In the genomic region with DNA sequence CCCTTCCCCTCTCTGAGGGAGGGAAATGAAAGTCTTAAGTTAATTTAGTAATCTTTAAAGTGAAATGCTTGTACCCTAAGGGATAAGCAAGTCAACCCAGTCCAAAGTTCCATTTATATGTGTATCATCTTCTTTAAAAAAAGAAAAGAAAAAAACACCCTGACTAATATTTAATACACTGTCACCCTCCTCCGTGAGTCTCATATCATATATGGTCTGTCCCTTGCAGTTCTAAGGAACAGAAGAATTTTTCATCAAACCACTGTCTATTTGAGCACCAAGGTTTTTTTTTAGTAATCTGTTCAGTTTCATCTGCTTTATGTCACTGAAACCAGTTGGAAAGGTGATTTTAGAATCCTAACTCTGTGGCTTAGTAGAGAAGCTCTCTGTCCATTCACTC, we compare ENCODE assay signal across 21 cellular contexts. TPM values are rescaled to one million over a fixed set of nuclear protein-coding genes. Genes with fewer than 3 reads are reported as not detected.
DNase-seq lines count a peak whose midpoint lies in the region; ATAC-seq and TF ChIP-seq lines count a peak whose summit lies in the region.
"Had no signal": no experiment of that assay in that cellular context is flagged by ENCODE, and none has a peak within 500 bp of the region (broad histone marks: within the 10 kb centered on the region; RNA-seq: fewer than 3 reads in every experiment).

No MANE protein-coding gene starts in this region.

- H3K4me1 Mint-ChIP-seq in activated T-helper 2 cell treated with anti-CD3 and anti-CD28 coated beads, Interferon-gamma antibody, Interleukin-2, Interleukin-4, amounts not matched to agents 10 μg/mL and 5 μg/mL and 100 μg/mL, durations not matched to agents 14 hours and 24 hours and 36 hours (ENCODE audit: low read depth) = peaks cover 84% of the 10 kb centered on the region
- H3K4me1 Mint-ChIP-seq in stimulated activated naive CD8-positive, alpha-beta T cell treated with anti-CD3 and anti-CD28 coated beads, Interleukin-15, Interleukin-2, amounts not matched to agents 100 ng/mL and 50 ng/mL, for 24 hours (ENCODE audit: low read depth) = peaks cover 100% of the 10 kb centered on the region

- H3K27ac ChIP-seq in heart right ventricle (peak overlapping the region in 6 of 10 donors; percentile 3 to 93 (median 6)), Karpas-422 (ENCODE audit: low read length) (peak overlapping the region; percentile 96)
- H3K27ac ChIP-seq: brain microvascular endothelial cell, coronary artery, thoracic aorta had no signal

- peak overlapping the region; percentile 30 for H3K4me2 ChIP-seq in Karpas-422 (ENCODE audit: low read depth, low read length, poor library complexity, severe bottlenecking)
- H3K4me2 ChIP-seq: SK-N-SH had no signal

- H3K9me3 Mint-ChIP-seq in activated T-helper 2 cell treated with anti-CD3 and anti-CD28 coated beads, Interferon-gamma antibody, Interleukin-2, Interleukin-4, amounts not matched to agents 10 μg/mL and 5 μg/mL and 100 μg/mL, durations not matched to agents 14 hours and 24 hours and 36 hours = no peaks in the 10 kb centered on the region
- no peaks in the 10 kb centered on the region for H3K9me3 Mint-ChIP-seq in stimulated activated naive CD8-positive, alpha-beta T cell treated with anti-CD3 and anti-CD28 coated beads, Interleukin-15, Interleukin-2, amounts not matched to agents 100 ng/mL and 50 ng/mL, for 24 hours
- H3K9me3 Mint-ChIP-seq: activated naive CD8-positive, alpha-beta T cell treated with anti-CD3 and anti-CD28 coated beads, Interleukin-2, amount 10 ng/mL, durations not matched to agents 7 days and 5 days; natural killer cell treated with Interleukin-12 subunit alpha and Interleukin-12 subunit beta and Interleukin-15 and Interleukin-18, amount 100 ng/mL, for 72 hours had no signal

- H3K79me2 ChIP-seq in Karpas-422 (ENCODE audit: low read length) = peaks cover 67% of the 10 kb centered on the region

- H3K27me3 Mint-ChIP-seq in activated T-helper 2 cell treated with anti-CD3 and anti-CD28 coated beads, Interferon-gamma antibody, Interleukin-2, Interleukin-4, amounts not matched to agents 10 μg/mL and 5 μg/mL and 100 μg/mL, durations not matched to agents 14 hours and 24 hours and 36 hours (ENCODE audit: low read depth) = no peaks in the 10 kb centered on the region
- no peaks in the 10 kb centered on the region for H3K27me3 Mint-ChIP-seq in stimulated activated naive CD8-positive, alpha-beta T cell treated with anti-CD3 and anti-CD28 coated beads, Interleukin-15, Interleukin-2, amounts not matched to agents 100 ng/mL and 50 ng/mL, for 24 hours
- H3K27me3 Mint-ChIP-seq: activated naive CD8-positive, alpha-beta T cell treated with anti-CD3 and anti-CD28 coated beads, Interleukin-2, amount 10 ng/mL, durations not matched to agents 7 days and 5 days; natural killer cell treated with Interleukin-12 subunit alpha and Interleukin-12 subunit beta and Interleukin-15 and Interleukin-18, amount 100 ng/mL, for 72 hours had no signal

- H3K27ac Mint-ChIP-seq in activated T-helper 2 cell treated with anti-CD3 and anti-CD28 coated beads, Interferon-gamma antibody, Interleukin-2, Interleukin-4, amounts not matched to agents 10 μg/mL and 5 μg/mL and 100 μg/mL, durations not matched to agents 14 hours and 24 hours and 36 hours = peak overlapping the region; percentile 89
- peak overlapping the region; percentile 89 for H3K27ac Mint-ChIP-seq in stimulated activated naive CD8-positive, alpha-beta T cell treated with anti-CD3 and anti-CD28 coated beads, Interleukin-15, Interleukin-2, amounts not matched to agents 100 ng/mL and 50 ng/mL, for 24 hours
- H3K27ac Mint-ChIP-seq: activated naive CD8-positive, alpha-beta T cell treated with anti-CD3 and anti-CD28 coated beads, Interleukin-2, amount 10 ng/mL, durations not matched to agents 7 days and 5 days had no signal

- no peak overlapping the region for H2AFZ ChIP-seq in Karpas-422 (ENCODE audit: low read length)

- H3K9me2 ChIP-seq in Karpas-422 (replicated peaks; ENCODE audit: insufficient read depth, low read length) = no peaks in the 10 kb centered on the region
- H3K9me2 ChIP-seq: SK-N-SH had no signal

- 85% methylated on average over 1 of the region's 1 CpG for WGBS in heart right ventricle, 2 donors

- no peaks in the 10 kb centered on the region for H3K27me3 ChIP-seq in heart right ventricle
- no peaks in the 10 kb centered on the region for H3K27me3 ChIP-seq in Karpas-422 (ENCODE audit: low read length)
- H3K27me3 ChIP-seq: brain microvascular endothelial cell had no signal

- peaks cover 97% of the 10 kb centered on the region for H3K36me3 Mint-ChIP-seq in activated T-helper 2 cell treated with anti-CD3 and anti-CD28 coated beads, Interferon-gamma antibody, Interleukin-2, Interleukin-4, amounts not matched to agents 10 μg/mL and 5 μg/mL and 100 μg/mL, durations not matched to agents 14 hours and 24 hours and 36 hours (ENCODE audit: low read depth)
- H3K36me3 Mint-ChIP-seq in stimulated activated naive CD8-positive, alpha-beta T cell treated with anti-CD3 and anti-CD28 coated beads, Interleukin-15, Interleukin-2, amounts not matched to agents 100 ng/mL and 50 ng/mL, for 24 hours (ENCODE audit: low read depth) = peaks cover 74% of the 10 kb centered on the region
- H3K36me3 Mint-ChIP-seq: natural killer cell treated with Interleukin-12 subunit alpha and Interleukin-12 subunit beta and Interleukin-15 and Interleukin-18, amount 100 ng/mL, for 72 hours had no signal

- H3K4me3 Mint-ChIP-seq in activated T-helper 2 cell treated with anti-CD3 and anti-CD28 coated beads, Interferon-gamma antibody, Interleukin-2, Interleukin-4, amounts not matched to agents 10 μg/mL and 5 μg/mL and 100 μg/mL, durations not matched to agents 14 hours and 24 hours and 36 hours (ENCODE audit: low read depth) = peak overlapping the region; percentile 53
- peak overlapping the region; percentile 52 for H3K4me3 Mint-ChIP-seq in stimulated activated naive CD8-positive, alpha-beta T cell treated with anti-CD3 and anti-CD28 coated beads, Interleukin-15, Interleukin-2, amounts not matched to agents 100 ng/mL and 50 ng/mL, for 24 hours
- H3K4me3 Mint-ChIP-seq: activated naive CD8-positive, alpha-beta T cell treated with anti-CD3 and anti-CD28 coated beads, Interleukin-2, amount 10 ng/mL, durations not matched to agents 7 days and 5 days; natural killer cell treated with Interleukin-12 subunit alpha and Interleukin-12 subunit beta and Interleukin-15 and Interleukin-18, amount 100 ng/mL, for 72 hours had no signal

- intact Hi-C loops in heart right ventricle (cut with DNase I) = no loop called here
- intact Hi-C loops in left ventricle myocardium superior (cut with micrococcal nuclease) = no loop called here
- intact Hi-C loops in activated T-helper 2 cell treated with anti-CD3 and anti-CD28 coated beads, Interferon-gamma antibody, Interleukin-2, Interleukin-4, amounts not matched to agents 10 μg/mL and 5 μg/mL and 100 μg/mL, durations not matched to agents 14 hours and 24 hours and 36 hours (cut with micrococcal nuclease) = loop anchor here (1.0 kb wide), 2 partner anchors 13 to 33 kb away; no protein-coding TSS in a partner anchor

- H3K9me3 ChIP-seq in heart right ventricle (no peaks in the 10 kb centered on the region), Karpas-422 (ENCODE audit: low read length) (no peaks in the 10 kb centered on the region)
- H3K9me3 ChIP-seq: SK-N-SH, thoracic aorta had no signal

- no peak for DNase-seq in heart right ventricle
- no peak for DNase-seq in left ventricle myocardium superior
- no peak for DNase-seq in Karpas-422
- DNase-seq in activated T-helper 2 cell treated with anti-CD3 and anti-CD28 coated beads, Interferon-gamma antibody, Interleukin-2, Interleukin-4, amounts not matched to agents 10 μg/mL and 5 μg/mL and 100 μg/mL, durations not matched to agents 14 hours and 24 hours and 36 hours (ENCODE audit: low spot score) = no peak
- no peak for DNase-seq in NCI-H2081 treated with DMSO at 0.1 percent for 48 hours (lab: John Stamatoyannopoulos, UW)
- DNase-seq in COLO668 (lab: John Stamatoyannopoulos, UW; ENCODE audit: unreplicated experiment) = no peak
- DNase-seq: activated naive CD8-positive, alpha-beta T cell treated with anti-CD3 and anti-CD28 coated beads, Interleukin-2, amount 10 ng/mL, durations not matched to agents 7 days and 5 days; AML-193; brain microvascular endothelial cell; GF-D8; kidney glomerular epithelial cell; mesendoderm; NCI-H1436 treated with DMSO at 0.1 percent for 48 hours; SK-N-SH; stimulated activated CD4-positive, alpha-beta T cell treated with anti-CD3 and anti-CD28 coated beads, Interleukin-4, amount 100 ng/mL, for 24 hours had no signal

- H3K4me1 ChIP-seq in heart right ventricle = peaks cover 48 to 98% (median 96%) of the 10 kb centered on the region in 9 donors
- H3K4me1 ChIP-seq in Karpas-422 (ENCODE audit: low read length) = peaks cover 100% of the 10 kb centered on the region

- peak overlapping the region; percentile 3; the same call in 1 of the 2 replicates for H3K9ac ChIP-seq in Karpas-422 (ENCODE audit: low read length)
- H3K9ac ChIP-seq: SK-N-SH had no signal

- H3K4me3 ChIP-seq in heart right ventricle = no peak overlapping the region
- no peak overlapping the region for H3K4me3 ChIP-seq in Karpas-422 (ENCODE audit: low read length)
- H3K4me3 ChIP-seq: coronary artery, skin epidermis, thoracic aorta had no signal

- H4K20me1 ChIP-seq in Karpas-422 (ENCODE audit: insufficient read depth, low read depth, low read length) = peaks cover 22% of the 10 kb centered on the region; the same call in 1 of the 2 replicates

- H3K36me3 ChIP-seq in heart right ventricle = peaks cover 0 to 63% (median 23%) of the 10 kb centered on the region in 9 donors
- H3K36me3 ChIP-seq in Karpas-422 (ENCODE audit: insufficient read depth, low read length) = peaks cover 34% of the 10 kb centered on the region

- no peak for TF ChIP-seq CTCF in heart right ventricle (IDR thresholded peaks at IDR 0.05)

- ATAC-seq in heart right ventricle = no peak
- no peak for ATAC-seq in left ventricle myocardium superior
- ATAC-seq: natural killer cell treated with Interleukin-12 subunit alpha and Interleukin-12 subunit beta and Interleukin-15 and Interleukin-18, amount 100 ng/mL, for 72 hours had no signal

RNA-seq across cellular contexts. Expression of gene TNIP1, which starts 15.2 kb away (rescaled TPM):
- total RNA-seq in heart right ventricle (100 to 1,000 TPM; 113 to 130 (median 125) TPM), left ventricle myocardium superior (137 TPM)
- polyA plus RNA-seq in heart right ventricle = 10 to 100 TPM; 63.8 to 78.1 TPM
- total RNA-seq in Karpas-422 (2014; rRNA removed; shearing (Covaris generic); ENCODE audit: low replicate concordance) = 106 and 205 TPM in 2 replicates
- total RNA-seq in activated T-helper 2 cell treated with anti-CD3 and anti-CD28 coated beads, Interferon-gamma antibody, Interleukin-2, Interleukin-4, amounts not matched to agents 10 μg/mL and 5 μg/mL and 100 μg/mL, durations not matched to agents 14 hours and 24 hours and 36 hours = 473 and 477 TPM in 2 replicates

RNA-seq across cellular contexts. Expression of gene GPX3, which starts 45.2 kb away (rescaled TPM):
- 100 to 1,000 TPM; 208 to 990 (median 601) TPM for total RNA-seq in heart right ventricle
- polyA plus RNA-seq in heart right ventricle = 1,000 to 10,000 TPM; 1,059 to 1,234 TPM
- total RNA-seq in left ventricle myocardium superior = 537 TPM
- not detected in 2 replicates for total RNA-seq in Karpas-422 (2014; rRNA removed; shearing (Covaris generic); ENCODE audit: low replicate concordance)
- total RNA-seq in activated T-helper 2 cell treated with anti-CD3 and anti-CD28 coated beads, Interferon-gamma antibody, Interleukin-2, Interleukin-4, amounts not matched to agents 10 μg/mL and 5 μg/mL and 100 μg/mL, durations not matched to agents 14 hours and 24 hours and 36 hours = 0.46 TPM in 1 of 2 replicates, not detected in the other
- total RNA-seq: activated CD8-positive, alpha-beta memory T cell treated with anti-CD3 and anti-CD28 coated beads for 36 hours; activated naive CD8-positive, alpha-beta T cell treated with anti-CD3 and anti-CD28 coated beads, Interleukin-2, amount 10 ng/mL, durations not matched to agents 7 days and 5 days; natural killer cell treated with Interleukin-12 subunit alpha and Interleukin-12 subunit beta and Interleukin-15 and Interleukin-18, amount 100 ng/mL, for 72 hours had no signal

Comparison
In these comparisons a context has a peak if more than half of its experiments do, and no peak if none do; other contexts are left out.
1. RNA of gene GPX3, which starts 45.2 kb away (total RNA-seq): 208 to 990 TPM in heart right ventricle and 537 TPM in left ventricle myocardium superior (single experiment); not detected in Karpas-422 and 0.46 TPM in activated T-helper 2 cell treated with anti-CD3 and anti-CD28 coated beads, Interferon-gamma antibody, Interleukin-2, Interleukin-4, amounts not matched to agents 10 μg/mL and 5 μg/mL and 100 μg/mL, durations not matched to agents 14 hours and 24 hours and 36 hours; every median in the first group is over 100 times any median in the second.